ENCODE assay signal across 1 cellular context in the genomic region with DNA sequence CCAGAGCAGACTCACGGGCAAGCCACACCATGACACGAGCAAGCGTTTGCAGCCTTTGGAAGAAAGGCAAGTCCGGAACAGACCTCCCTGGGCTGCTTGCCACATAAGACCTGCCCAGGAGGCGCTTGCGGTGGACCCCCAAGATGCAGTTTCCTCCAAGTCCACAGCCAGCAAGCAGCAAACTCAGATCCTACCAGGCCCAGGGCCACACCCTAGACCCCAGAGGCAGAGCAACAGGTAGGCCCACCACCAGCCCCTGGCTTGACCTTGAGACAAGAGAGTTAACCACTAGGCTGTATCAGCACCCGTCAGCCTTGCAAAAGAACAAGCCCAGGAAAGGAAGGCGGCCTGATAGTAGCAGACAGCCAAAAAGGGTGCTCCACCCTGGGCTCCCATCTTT.
TF ChIP-seq lines count a peak whose summit lies in the region.

No MANE protein-coding gene starts in this region.

TF ChIP-seq in GM12878, 131 proteins besides CTCF, POLR2A, EP300 and RAD21:
- TF ChIP-seq, protein P1, sequence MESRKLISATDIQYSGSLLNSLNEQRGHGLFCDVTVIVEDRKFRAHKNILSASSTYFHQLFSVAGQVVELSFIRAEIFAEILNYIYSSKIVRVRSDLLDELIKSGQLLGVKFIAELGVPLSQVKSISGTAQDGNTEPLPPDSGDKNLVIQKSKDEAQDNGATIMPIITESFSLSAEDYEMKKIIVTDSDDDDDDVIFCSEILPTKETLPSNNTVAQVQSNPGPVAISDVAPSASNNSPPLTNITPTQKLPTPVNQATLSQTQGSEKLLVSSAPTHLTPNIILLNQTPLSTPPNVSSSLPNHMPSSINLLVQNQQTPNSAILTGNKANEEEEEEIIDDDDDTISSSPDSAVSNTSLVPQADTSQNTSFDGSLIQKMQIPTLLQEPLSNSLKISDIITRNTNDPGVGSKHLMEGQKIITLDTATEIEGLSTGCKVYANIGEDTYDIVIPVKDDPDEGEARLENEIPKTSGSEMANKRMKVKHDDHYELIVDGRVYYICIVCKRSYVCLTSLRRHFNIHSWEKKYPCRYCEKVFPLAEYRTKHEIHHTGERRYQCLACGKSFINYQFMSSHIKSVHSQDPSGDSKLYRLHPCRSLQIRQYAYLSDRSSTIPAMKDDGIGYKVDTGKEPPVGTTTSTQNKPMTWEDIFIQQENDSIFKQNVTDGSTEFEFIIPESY (IDR thresholded peaks at IDR 0.05): no peak
- TF ChIP-seq ZNF592 (IDR thresholded peaks at IDR 0.05) (no peak), NKRF (conservative IDR thresholded peaks at IDR 0.05) (no peak)
TF ChIP-seq in GM12878: peak in this region for 0.
